ENCODE assay signal across 24 cellular contexts in genomic region chr20:43857127-43857526, GRCh38.
"Had no signal": no experiment of that assay in that cellular context is flagged by ENCODE, and none has a peak within 500 bp of the region (broad histone marks: within the 10 kb centered on the region; RNA-seq: fewer than 3 reads in every experiment).

No MANE protein-coding gene starts in this region.

- DNase-seq: IMR-90, Kasumi-1, MM.1S, NCI-H1092 treated with DMSO at 0.1 percent for 48 hours, NCI-H1436, NCI-H1694, NCI-H1930, NCI-H2081, NCI-H2107, NCI-H226, NCI-H446, NCI-H510A, NCI-H524 treated with DMSO at 0.1 percent for 48 hours, NCI-H69, NCI-H774, SHP77 treated with DMSO at 0.1 percent for 48 hours, SJCRH30, T-helper 1 cell, T-helper 17 cell had no signal

- H3K27me3 ChIP-seq: SJCRH30 had no signal

- H3K9ac ChIP-seq: KMS-11 had no signal

- H3K4me1 ChIP-seq: SJCRH30 had no signal

- H3K27ac Mint-ChIP-seq: T-helper 17 cell had no signal

- H3K4me3 ChIP-seq: SJCRH30 had no signal

- H3K27ac ChIP-seq: HL-60, KMS-11, RWPE1, SJCRH30 had no signal

- H3K36me3 ChIP-seq: SJCRH30 had no signal

- H3K9me3 ChIP-seq: SJCRH30 had no signal

- ATAC-seq: Panc1, SK-N-SH treated with all-trans-retinoic acid at 6 μM for 48 hours, T-helper 17 cell had no signal

- H3K4me2 ChIP-seq: KMS-11 had no signal

- H3K4me3 Mint-ChIP-seq: T-helper 17 cell had no signal
